Comparison of ENCODE assay signal across 11 cellular contexts in the genomic region with DNA sequence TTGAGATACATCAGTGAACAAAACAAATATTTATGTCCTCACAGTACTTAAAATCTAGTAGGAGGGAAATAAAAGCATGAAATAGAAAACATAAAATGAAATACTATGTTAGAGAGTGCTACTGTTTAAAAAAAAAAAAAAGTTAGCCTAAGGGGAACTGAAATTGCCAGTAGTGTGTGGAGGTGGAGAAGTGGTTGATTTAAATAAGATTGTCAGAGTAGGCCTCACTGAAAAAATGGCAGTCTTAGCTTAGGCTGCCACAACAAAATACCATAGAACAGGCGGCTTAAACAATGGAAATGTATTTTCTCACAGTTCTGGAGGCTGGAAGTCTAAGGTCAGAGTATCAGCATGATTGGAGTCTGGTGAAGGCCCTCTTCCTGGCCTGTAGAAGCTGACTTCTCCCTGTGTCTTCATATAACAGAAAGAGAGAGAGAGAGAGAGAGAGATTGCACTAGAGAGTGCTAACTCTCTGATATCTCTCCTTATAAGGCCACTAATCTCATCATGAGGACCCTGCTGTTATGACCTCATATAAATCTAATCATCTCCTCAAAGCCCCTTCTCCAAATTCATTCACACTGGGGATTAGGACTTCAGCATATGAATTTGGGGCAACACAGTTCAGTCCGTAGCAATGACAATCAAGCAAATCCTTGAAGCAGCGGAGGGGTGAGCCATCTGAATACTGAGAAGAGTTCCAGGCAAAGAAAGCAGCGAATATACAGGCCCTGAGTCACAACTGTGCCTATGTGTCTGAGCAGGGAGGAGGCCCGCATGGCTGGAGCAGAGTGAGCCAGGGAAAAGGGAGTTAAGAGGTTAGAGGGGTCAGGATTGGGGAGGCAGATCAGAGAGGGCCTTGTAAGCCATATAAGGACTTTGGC. TPM values are rescaled to one million over a fixed set of nuclear protein-coding genes. Genes with fewer than 3 reads are reported as not detected.
DNase-seq lines count a peak whose midpoint lies in the region; ATAC-seq and TF ChIP-seq lines count a peak whose summit lies in the region.
"Had no signal": no experiment of that assay in that cellular context is flagged by ENCODE, and none has a peak within 500 bp of the region (broad histone marks: within the 10 kb centered on the region; RNA-seq: fewer than 3 reads in every experiment).

No MANE protein-coding gene starts in this region.

- H3K4me1 ChIP-seq in sigmoid colon (no peaks in the 10 kb centered on the region), left lung (no peaks in the 10 kb centered on the region)
- H3K4me1 ChIP-seq: prostate gland had no signal

- peak; percentile 87 for ATAC-seq in GM21447 (IDR thresholded peaks at IDR 0.05; ENCODE audit: unreplicated experiment)
- peak; percentile 79 for ATAC-seq in HG03342 (IDR thresholded peaks at IDR 0.05; ENCODE audit: unreplicated experiment)
- no peak for ATAC-seq in left lung

- no peak for TF ChIP-seq EP300 in sigmoid colon (IDR thresholded peaks at IDR 0.05)

- H3K9me3 ChIP-seq in sigmoid colon, result no peaks in the 10 kb centered on the region
- no peaks in the 10 kb centered on the region for H3K9me3 ChIP-seq in left lung
- H3K9me3 ChIP-seq: prostate gland had no signal

- TF ChIP-seq POLR2A in sigmoid colon (IDR thresholded peaks at IDR 0.05), result no peak

- H3K4me3 ChIP-seq in sigmoid colon (no peak overlapping the region), left lung (no peak overlapping the region)
- H3K4me3 ChIP-seq: prostate gland had no signal

- WGBS in sigmoid colon, 2 donors, result 76 to 94% methylated on average over 5 of the region's 5 CpGs

- H3K27ac ChIP-seq in sigmoid colon, result no peak overlapping the region
- peak overlapping the region in 1 of 2 donors; percentile 10 for H3K27ac ChIP-seq in left lung
- H3K27ac ChIP-seq: epithelial cell of prostate, prostate gland had no signal

- H3K4me1 Mint-ChIP-seq in chondrocyte (ENCODE audit: low read depth), result peaks cover 10% of the 10 kb centered on the region

- H3K27me3 Mint-ChIP-seq in chondrocyte (ENCODE audit: low read depth), result no peaks in the 10 kb centered on the region

- no peaks in the 10 kb centered on the region for H3K36me3 Mint-ChIP-seq in chondrocyte (ENCODE audit: low read depth)

- H3K4me3 Mint-ChIP-seq in chondrocyte (ENCODE audit: unreplicated experiment), result no peak overlapping the region

- peak; percentile 66 for DNase-seq in GM10248 (ENCODE audit: extremely low spot score)
- no peak for DNase-seq in chondrocyte (ENCODE audit: low spot score)
- DNase-seq in sigmoid colon, result no peak
- no peak for DNase-seq in left lung
- no peak for DNase-seq in NCI-H524 treated with DMSO at 0.1 percent for 48 hours (lab: John Stamatoyannopoulos, UW)
- no peak for DNase-seq in dermis blood vessel endothelial cell
- DNase-seq: NCI-H1417 had no signal

- peak overlapping the region; percentile 60 for H3K27ac Mint-ChIP-seq in chondrocyte (ENCODE audit: unreplicated experiment)

- H3K27me3 ChIP-seq in sigmoid colon (no peaks in the 10 kb centered on the region), left lung (no peaks in the 10 kb centered on the region)

- H3K9me3 Mint-ChIP-seq in chondrocyte (ENCODE audit: low read depth), result no peaks in the 10 kb centered on the region

- intact Hi-C loops in sigmoid colon (cut with DNase I), result no loop called here
- intact Hi-C loops in left lung (cut with DNase I), result no loop called here

- H3K36me3 ChIP-seq in sigmoid colon, result no peaks in the 10 kb centered on the region
- H3K36me3 ChIP-seq in left lung, result no peaks in the 10 kb centered on the region
- H3K36me3 ChIP-seq: prostate gland had no signal

- no peak for TF ChIP-seq CTCF in GM10248 (IDR thresholded peaks at IDR 0.05; ENCODE audit: control extremely low read depth, extremely low read depth, low read depth, missing control alignments)
- TF ChIP-seq CTCF in chondrocyte (IDR thresholded peaks at IDR 0.05), result no peak
- no peak for TF ChIP-seq CTCF in sigmoid colon (IDR thresholded peaks at IDR 0.05)
- TF ChIP-seq CTCF in left lung (IDR thresholded peaks at IDR 0.05), result no peak

- CTCF ChIA-PET in GM10248 (lab: Yijun Ruan, JAX), result interaction anchor here (0.9 to 1.4 kb wide), 3 partner anchors 9 to 27 kb away, joined by 3 to 4 read pairs (median 3); no protein-coding TSS in a partner anchor

- POLR2A ChIA-PET in GM10248 (lab: Yijun Ruan, JAX), result no interaction called here

RNA-seq across cellular contexts. Expression of a gene that starts 23.6 kb away (rescaled TPM):
- total RNA-seq in chondrocyte (1.5 to 2.2 TPM (median 1.9 TPM) in 3 replicates), sigmoid colon (1 to 10 TPM; 1.1 to 3.9 (median 2.3) TPM), left lung (1 to 10 TPM; 2.4 to 5.2 TPM), dermis blood vessel endothelial cell (0.34 and 1.9 TPM in 2 replicates)
- polyA plus RNA-seq in sigmoid colon, result 1 to 10 TPM in 1 of 3 donors, under 1 TPM in 1, not detected in 1; 0.60 to 1.1 TPM

RNA-seq across cellular contexts. Expression of a gene that starts 23.6 kb away (rescaled TPM):
- total RNA-seq in chondrocyte, result not detected in 3 replicates
- total RNA-seq in sigmoid colon, result not detected
- polyA plus RNA-seq in sigmoid colon, result not detected
- total RNA-seq in left lung, result under 1 TPM; 0.12 to 0.18 TPM
- not detected in 2 replicates for total RNA-seq in dermis blood vessel endothelial cell

RNA-seq across cellular contexts. Expression of a gene that starts 33.4 kb away (rescaled TPM):
- total RNA-seq in chondrocyte (not detected in 3 replicates), sigmoid colon (under 1 TPM in 1 of 4 donors, not detected in 3; 0.36 TPM), left lung (under 1 TPM; 0.29 to 0.47 TPM), dermis blood vessel endothelial cell (not detected in 2 replicates)
- polyA plus RNA-seq in sigmoid colon, result 10 to 100 TPM in 2 of 3 donors, 1 to 10 TPM in 1; 7.8 to 81.1 (median 54.7) TPM
